ENCODE assay signal across 17 cellular contexts in the genomic region with DNA sequence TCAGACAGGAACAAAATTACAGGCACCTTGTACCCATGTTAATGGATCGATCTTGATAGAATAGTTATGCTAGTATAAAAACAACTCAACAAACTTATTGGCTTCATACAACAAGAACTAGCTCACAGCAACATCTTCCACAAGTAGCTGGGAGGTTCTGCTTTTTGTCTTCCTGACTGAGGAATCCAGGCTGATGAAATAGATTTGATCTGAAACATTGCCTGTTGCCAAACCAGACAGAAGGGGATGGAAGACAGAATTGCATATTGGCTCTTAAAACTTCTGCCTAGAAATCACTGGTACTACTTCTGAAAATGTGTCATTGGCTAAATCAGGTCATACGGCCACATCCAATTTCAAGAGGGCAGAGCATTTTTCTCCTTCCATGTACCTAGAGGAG.
"Had no signal": no experiment of that assay in that cellular context is flagged by ENCODE, and none has a peak within 500 bp of the region (broad histone marks: within the 10 kb centered on the region; RNA-seq: fewer than 3 reads in every experiment).

No MANE protein-coding gene starts in this region.

- DNase-seq: esophagus squamous epithelium; foreskin keratinocyte; left colon; left ventricle myocardium superior; mesendoderm; naive thymus-derived CD8-positive, alpha-beta T cell; psoas muscle; retina; right lobe of liver; stimulated activated CD4-positive, alpha-beta T cell treated with anti-CD3 and anti-CD28 coated beads, Interleukin-4, amount 100 ng/mL, for 1 hour; stimulated activated CD8-positive, alpha-beta memory T cell treated with anti-CD3 and anti-CD28 coated beads, Interleukin-4, amount 100 ng/mL, for 48 hours; stimulated activated naive CD8-positive, alpha-beta T cell treated with anti-CD3 and anti-CD28 coated beads, Interleukin-15, Interleukin-2, amounts not matched to agents 100 U/mL and 50 U/mL, for 24 hours; thyroid gland had no signal

- ATAC-seq: foreskin keratinocyte; left colon; left ventricle myocardium superior; naive thymus-derived CD8-positive, alpha-beta T cell; psoas muscle; right lobe of liver; stimulated activated effector memory CD8-positive, alpha-beta T cell treated with anti-CD3 and anti-CD28 coated beads, Interleukin-12 subunit alpha, Interleukin-12 subunit beta, amount 100 ng/mL, for 72 hours; stimulated activated naive CD8-positive, alpha-beta T cell treated with anti-CD3 and anti-CD28 coated beads, Interleukin-15, Interleukin-2, amounts not matched to agents 100 U/mL and 50 U/mL, for 24 hours had no signal

- H3K9me3 ChIP-seq: neutrophil, psoas muscle, right lobe of liver, suprapubic skin, thyroid gland had no signal

- H3K27me3 ChIP-seq: esophagus squamous epithelium, foreskin keratinocyte, neutrophil, right lobe of liver, suprapubic skin, thyroid gland had no signal

- H3K4me1 ChIP-seq: esophagus squamous epithelium, foreskin keratinocyte, psoas muscle, right lobe of liver, suprapubic skin, thyroid gland had no signal

- H3K4me3 ChIP-seq: esophagus squamous epithelium, lung, psoas muscle, right lobe of liver, suprapubic skin, thyroid gland had no signal

- H3K27ac ChIP-seq: esophagus squamous epithelium, foreskin keratinocyte, neutrophil, psoas muscle, right lobe of liver, suprapubic skin, thyroid gland had no signal

- H3K36me3 ChIP-seq: esophagus squamous epithelium, neutrophil, right lobe of liver, suprapubic skin, thyroid gland had no signal
